9 cellular contexts compared by ENCODE assay signal in the genomic region with DNA sequence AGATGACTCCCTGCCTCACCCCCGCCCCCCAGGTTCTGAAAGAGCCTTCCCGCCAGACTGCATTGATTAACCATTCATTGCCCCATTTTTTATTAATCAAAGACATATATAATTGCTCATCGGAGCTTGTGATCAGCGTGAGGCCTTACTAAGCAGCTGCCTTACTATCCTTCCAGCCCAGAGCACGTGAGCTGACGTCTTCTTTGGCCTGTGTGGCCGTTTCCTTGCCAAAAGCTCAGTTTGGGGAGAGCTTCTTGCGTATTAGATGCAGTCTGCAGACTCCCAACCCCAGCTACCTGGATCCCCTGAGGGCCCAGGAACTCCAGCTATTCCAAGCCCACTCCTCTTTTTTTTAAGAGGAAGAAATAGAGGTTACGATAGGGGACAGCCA. TPM values are rescaled to one million over a fixed set of nuclear protein-coding genes. Genes with fewer than 3 reads are reported as not detected.
DNase-seq lines count a peak whose midpoint lies in the region; ATAC-seq, FAIRE-seq and TF ChIP-seq lines count a peak whose summit lies in the region.
"Had no signal": no experiment of that assay in that cellular context is flagged by ENCODE, and none has a peak within 500 bp of the region (broad histone marks: within the 10 kb centered on the region; RNA-seq: fewer than 3 reads in every experiment).

No MANE protein-coding gene starts in this region.

- H3K36me3 Mint-ChIP-seq in T-helper 2 cell treated with Interferon-gamma antibody and Interleukin-4, amounts not matched to agents 5 μg/mL and 100 μg/mL, for 36 hours (ENCODE audit: low read depth), result peaks cover 27% of the 10 kb centered on the region
- H3K36me3 Mint-ChIP-seq in central memory CD8-positive, alpha-beta T cell (ENCODE audit: insufficient read depth), result peaks cover 15% of the 10 kb centered on the region
- H3K36me3 Mint-ChIP-seq in mesothelial cell of epicardium, result peaks cover 3% of the 10 kb centered on the region

- peak overlapping the region; percentile 92 for H3K27ac Mint-ChIP-seq in T-helper 2 cell treated with Interferon-gamma antibody and Interleukin-4, amounts not matched to agents 5 μg/mL and 100 μg/mL, for 36 hours
- H3K27ac Mint-ChIP-seq in central memory CD8-positive, alpha-beta T cell (ENCODE audit: low read depth), result peak overlapping the region; percentile 94
- no peak overlapping the region for H3K27ac Mint-ChIP-seq in mesothelial cell of epicardium

- no peak for ATAC-seq in central memory CD8-positive, alpha-beta T cell (replicated peaks; ENCODE audit: extremely low read depth, poor library complexity, severe bottlenecking)
- ATAC-seq in GM21528 (IDR thresholded peaks at IDR 0.05; ENCODE audit: low FRiP score, unreplicated experiment) (no peak), GM21360 (IDR thresholded peaks at IDR 0.05; ENCODE audit: unreplicated experiment) (no peak)

- peaks cover 32% of the 10 kb centered on the region for H3K4me1 ChIP-seq in thymus (ENCODE audit: control insufficient read depth, insufficient read depth, low read length)

- DNase-seq in T-helper 2 cell treated with Interferon-gamma antibody and Interleukin-4, amounts not matched to agents 5 μg/mL and 100 μg/mL, for 36 hours (ENCODE audit: low spot score), result no peak
- DNase-seq in T-helper 2 cell (no peak), mesothelial cell of epicardium (ENCODE audit: low spot score in 2 of 2, unreplicated experiment in 2 of 2) (no peak), RCC 7860 (ENCODE audit: low spot score) (no peak)
- no peak for DNase-seq in central memory CD8-positive, alpha-beta T cell (ENCODE audit: low spot score in 2 of 2)

- H3K27ac ChIP-seq in thymus (ENCODE audit: low read depth), result peak overlapping the region; percentile 26

- H3K27me3 ChIP-seq in thymus (ENCODE audit: control insufficient read depth, insufficient read depth), result no peaks in the 10 kb centered on the region

- no peaks in the 10 kb centered on the region for H3K9me3 Mint-ChIP-seq in T-helper 2 cell treated with Interferon-gamma antibody and Interleukin-4, amounts not matched to agents 5 μg/mL and 100 μg/mL, for 36 hours
- H3K9me3 Mint-ChIP-seq in central memory CD8-positive, alpha-beta T cell, result no peaks in the 10 kb centered on the region
- no peaks in the 10 kb centered on the region for H3K9me3 Mint-ChIP-seq in mesothelial cell of epicardium

- H3K36me3 ChIP-seq in thymus (ENCODE audit: control insufficient read depth, insufficient read depth), result peaks cover 5% of the 10 kb centered on the region

- H3K9me3 ChIP-seq in thymus (ENCODE audit: control insufficient read depth), result no peaks in the 10 kb centered on the region

- H3K27me3 Mint-ChIP-seq in T-helper 2 cell treated with Interferon-gamma antibody and Interleukin-4, amounts not matched to agents 5 μg/mL and 100 μg/mL, for 36 hours (ENCODE audit: low read depth), result no peaks in the 10 kb centered on the region
- H3K27me3 Mint-ChIP-seq in central memory CD8-positive, alpha-beta T cell, result no peaks in the 10 kb centered on the region
- H3K27me3 Mint-ChIP-seq in mesothelial cell of epicardium (ENCODE audit: low read depth), result peaks cover 45% of the 10 kb centered on the region

- no peak overlapping the region for H3K4me3 ChIP-seq in thymus (ENCODE audit: low read length)

- no peak for FAIRE-seq in RCC 7860 (lab: Jason Lieb, UNC)

- no peak for TF ChIP-seq CTCF in mesothelial cell of epicardium (IDR thresholded peaks at IDR 0.05; ENCODE audit: unreplicated experiment)

- 98% methylated on average over 9 of the region's 9 CpGs for WGBS in thymus

- peaks cover 40% of the 10 kb centered on the region for H3K4me1 Mint-ChIP-seq in T-helper 2 cell treated with Interferon-gamma antibody and Interleukin-4, amounts not matched to agents 5 μg/mL and 100 μg/mL, for 36 hours (ENCODE audit: low read depth)
- H3K4me1 Mint-ChIP-seq in central memory CD8-positive, alpha-beta T cell, result peaks cover 50% of the 10 kb centered on the region
- H3K4me1 Mint-ChIP-seq in mesothelial cell of epicardium, result peaks cover 25% of the 10 kb centered on the region

- peak overlapping the region; percentile 93 for H3K4me3 Mint-ChIP-seq in T-helper 2 cell treated with Interferon-gamma antibody and Interleukin-4, amounts not matched to agents 5 μg/mL and 100 μg/mL, for 36 hours
- H3K4me3 Mint-ChIP-seq in central memory CD8-positive, alpha-beta T cell, result peak overlapping the region; percentile 84
- peak overlapping the region; percentile 71 for H3K4me3 Mint-ChIP-seq in mesothelial cell of epicardium

RNA-seq across cellular contexts. Expression of a gene that starts 0.8 kb away (rescaled TPM):
- 11.8 to 13.3 TPM (median 12.9 TPM) in 3 replicates for total RNA-seq in mesothelial cell of epicardium
- polyA plus RNA-seq in thymus, result 28.7 TPM

RNA-seq across cellular contexts. Expression of a gene that starts 32.6 kb away (rescaled TPM):
- total RNA-seq in mesothelial cell of epicardium, result 0.38 to 0.63 TPM (median 0.53 TPM) in 3 replicates
- polyA plus RNA-seq in thymus, result 1.4 TPM

RNA-seq across cellular contexts. Expression of a gene that starts 37.2 kb away (rescaled TPM):
- 0.27 TPM in 1 of 3 replicates, not detected in the others for total RNA-seq in mesothelial cell of epicardium
- polyA plus RNA-seq in thymus, result 14.6 TPM

RNA-seq across cellular contexts. Expression of a gene that starts 46.7 kb away (rescaled TPM):
- total RNA-seq in mesothelial cell of epicardium, result not detected in 3 replicates
- 2.5 TPM for polyA plus RNA-seq in thymus
- total RNA-seq: activated CD8-positive, alpha-beta memory T cell treated with anti-CD3 and anti-CD28 coated beads for 36 hours had no signal
